Comparison of ENCODE assay signal across 8 cellular contexts in the genomic region with DNA sequence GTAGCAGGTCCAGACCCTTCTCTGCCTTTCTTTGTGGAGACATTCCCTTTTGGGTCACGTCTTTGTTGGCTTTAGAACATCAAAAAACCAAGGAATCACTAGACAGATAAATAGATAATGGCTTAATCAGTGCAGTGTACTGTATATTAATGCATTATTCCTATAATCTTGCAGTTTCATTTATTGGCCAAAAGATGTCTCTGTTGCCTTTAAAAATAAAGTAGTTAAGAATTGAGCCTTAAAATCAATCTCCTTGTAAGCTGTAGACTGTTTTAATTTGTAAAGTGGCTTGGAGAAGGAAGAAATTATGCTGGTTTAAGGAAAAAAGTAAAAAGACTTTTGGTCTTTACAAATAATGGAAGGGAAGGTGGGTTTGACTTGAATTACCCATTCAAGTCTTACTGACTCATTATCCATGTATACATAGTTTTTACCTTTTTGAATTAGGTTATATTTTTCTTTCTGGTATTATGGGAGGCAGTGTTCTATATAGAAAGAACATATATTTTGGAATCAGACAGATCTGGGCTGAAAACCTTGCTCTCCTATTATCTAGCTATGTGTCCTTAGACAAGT.
DNase-seq lines count a peak whose midpoint lies in the region; ATAC-seq and TF ChIP-seq lines count a peak whose summit lies in the region.

No MANE protein-coding gene starts in this region.

- TF ChIP-seq EP300 in upper lobe of left lung (IDR thresholded peaks at IDR 0.05) = no peak

- no peak overlapping the region for H3K4me2 ChIP-seq in GM23248 (ENCODE audit: unreplicated experiment)

- 12 to 17% methylated on average over 1 of the region's 1 CpG for WGBS in GM23248 (ENCODE audit: low coverage in 1 of 2, low lambda C conversion rate in 2 of 2, missing lambda C conversion rate in 2 of 2), 2 experiments
- 39 to 67% methylated on average over 1 of the region's 1 CpG for WGBS in upper lobe of left lung, 2 donors

- TF ChIP-seq POLR2A in upper lobe of left lung (IDR thresholded peaks at IDR 0.05) = no peak

- no peaks in the 10 kb centered on the region for H4K20me1 ChIP-seq in GM23248 (ENCODE audit: insufficient read depth)

- H3K9ac ChIP-seq in GM23248 = no peak overlapping the region

- 0 out of 2 replicates have a peak, but pooled peaks cover 6% of the 10 kb centered on the region for H3F3A ChIP-seq in GM23248 (ENCODE audit: insufficient read depth)

- no peak overlapping the region for H2AFZ ChIP-seq in GM23248

- no peak overlapping the region for H3K4me3 ChIP-seq in GM23248
- H3K4me3 ChIP-seq in right atrium auricular region = no peak overlapping the region
- no peak overlapping the region for H3K4me3 ChIP-seq in upper lobe of left lung
- H3K4me3 ChIP-seq in WERI-Rb-1 (ENCODE audit: low read depth, low read length) = no peak overlapping the region

- peaks cover 16% of the 10 kb centered on the region for H3K4me1 ChIP-seq in GM23248 (ENCODE audit: insufficient read depth)
- H3K4me1 ChIP-seq in right atrium auricular region = peaks cover 0 to 17% of the 10 kb centered on the region in 2 donors
- peaks cover 2 to 9% (median 7%) of the 10 kb centered on the region in 4 donors for H3K4me1 ChIP-seq in upper lobe of left lung

- peak in 1 of 2 donors; percentile 69 for ATAC-seq in upper lobe of left lung (ENCODE audit: low FRiP score in 2 of 2)

- no peak overlapping the region for H3K27ac ChIP-seq in GM23248
- H3K27ac ChIP-seq in right atrium auricular region = no peak overlapping the region
- no peak overlapping the region for H3K27ac ChIP-seq in upper lobe of left lung
- no peak overlapping the region for H3K27ac ChIP-seq in WERI-Rb-1

- no peaks in the 10 kb centered on the region for H3K79me2 ChIP-seq in GM23248 (ENCODE audit: insufficient read depth)

- peak; percentile 46 for DNase-seq in AG08395 (ENCODE audit: low spot score)
- peak; percentile 56 for DNase-seq in GM23248
- DNase-seq in SKM-1 (lab: John Stamatoyannopoulos, UW; ENCODE audit: unreplicated experiment) = peak; percentile 5
- no peak for DNase-seq in right atrium auricular region (ENCODE audit: low spot score)
- no peak for DNase-seq in upper lobe of left lung
- DNase-seq in WERI-Rb-1 = no peak
- DNase-seq in mesenteric fat pad (ENCODE audit: low spot score) = no peak
- no peak for DNase-seq in activated CD4-positive, alpha-beta T cell treated with anti-CD3 and anti-CD28 coated beads for 1 hour

- no peaks in the 10 kb centered on the region for H3K9me3 ChIP-seq in GM23248 (ENCODE audit: low read depth)
- no peaks in the 10 kb centered on the region for H3K9me3 ChIP-seq in right atrium auricular region
- no peaks in the 10 kb centered on the region for H3K9me3 ChIP-seq in upper lobe of left lung
- H3K9me3 ChIP-seq in WERI-Rb-1 (ENCODE audit: severe bottlenecking) = no peaks in the 10 kb centered on the region

- peak; percentile 30 to 63 for TF ChIP-seq CTCF in right atrium auricular region (IDR thresholded peaks at IDR 0.05)
- TF ChIP-seq CTCF in upper lobe of left lung (IDR thresholded peaks at IDR 0.05) = peak in 5 of 6 experiments; percentile 19 to 50 (median 37)
- TF ChIP-seq CTCF in WERI-Rb-1 (IDR thresholded peaks at IDR 0.05; ENCODE audit: low read depth, low read length) = no peak

- no peaks in the 10 kb centered on the region for H3K27me3 ChIP-seq in GM23248 (replicated peaks; ENCODE audit: insufficient read depth)
- H3K27me3 ChIP-seq in right atrium auricular region = no peaks in the 10 kb centered on the region
- H3K27me3 ChIP-seq in upper lobe of left lung = no peaks in the 10 kb centered on the region
- no peaks in the 10 kb centered on the region for H3K27me3 ChIP-seq in WERI-Rb-1 (ENCODE audit: insufficient read depth, low read depth, severe bottlenecking)

- in situ Hi-C loops in GM23248 (cut with MboI) = loop anchor here (10.0 kb wide), 1 partner anchor 310 kb away; no protein-coding TSS in a partner anchor

- H3K36me3 ChIP-seq in GM23248 (ENCODE audit: low read depth) = peaks cover 30% of the 10 kb centered on the region
- peaks cover 71% of the 10 kb centered on the region for H3K36me3 ChIP-seq in right atrium auricular region
- peaks cover 28 to 94% (median 43%) of the 10 kb centered on the region in 4 donors for H3K36me3 ChIP-seq in upper lobe of left lung
- H3K36me3 ChIP-seq in WERI-Rb-1 = peaks cover 3% of the 10 kb centered on the region

- no peaks in the 10 kb centered on the region for H3K9me2 ChIP-seq in GM23248 (ENCODE audit: insufficient read depth)

Comparison
In these comparisons a context has a peak if more than half of its experiments do, and no peak if none do; other contexts are left out.
1. DNase-seq: peak in AG08395 (single experiment), GM23248 (single experiment) and SKM-1 (single experiment); none in right atrium auricular region (single experiment), upper lobe of left lung (0 of 2), WERI-Rb-1 (single experiment), mesenteric fat pad (single experiment) and activated CD4-positive, alpha-beta T cell treated with anti-CD3 and anti-CD28 coated beads for 1 hour (single experiment).